31 cellular contexts compared by ENCODE assay signal in genomic region chr3:38491215-38491614, GRCh38. TPM values are rescaled to one million over a fixed set of nuclear protein-coding genes. Genes with fewer than 3 reads are reported as not detected.
DNase-seq lines count a peak whose midpoint lies in the region; TF ChIP-seq lines count a peak whose summit lies in the region.
"Had no signal": no experiment of that assay in that cellular context is flagged by ENCODE, and none has a peak within 500 bp of the region (broad histone marks: within the 10 kb centered on the region; RNA-seq: fewer than 3 reads in every experiment).

No MANE protein-coding gene starts in this region.

- TF ChIP-seq CTCF in brain (conservative IDR thresholded peaks at IDR 0.05), result no peak
- TF ChIP-seq CTCF in prostate gland (IDR thresholded peaks at IDR 0.05), result no peak
- TF ChIP-seq CTCF in spleen (IDR thresholded peaks at IDR 0.05 in 8 of 11, conservative IDR thresholded peaks at IDR 0.05 in 3 of 11), result no peak

- no peaks in the 10 kb centered on the region for H3K36me3 Mint-ChIP-seq in activated CD4-positive, alpha-beta T cell treated with anti-CD3 and anti-CD28 coated beads, Interleukin-2, amount 10 ng/mL, durations not matched to agents 24 days and 14 days (ENCODE audit: low read depth)
- peaks cover 15% of the 10 kb centered on the region for H3K36me3 Mint-ChIP-seq in brain
- H3K36me3 Mint-ChIP-seq: CD14-positive monocyte; CD4-positive, CD25-positive, alpha-beta regulatory T cell; CD8-positive, alpha-beta T cell had no signal

- H3K4me1 ChIP-seq in prostate gland (replicated peaks) (no peaks in the 10 kb centered on the region), spleen (peaks cover 0 to 9% (median 4%) of the 10 kb centered on the region in 6 donors)
- H3K4me1 ChIP-seq: A549, BE2C, Caco-2 had no signal

- H3K27ac ChIP-seq in prostate gland (no peak overlapping the region), spleen (no peak overlapping the region)
- H3K27ac ChIP-seq: 22Rv1; A549; BLaER1; BLaER1 treated with 17β-estradiol and CSF1 and Interleukin-3, amounts not matched to agents 10 nM and 100 nM; C4-2B had no signal

- no peaks in the 10 kb centered on the region for H3K9me3 ChIP-seq in prostate gland
- no peaks in the 10 kb centered on the region for H3K9me3 ChIP-seq in spleen
- H3K9me3 ChIP-seq: A549; BE2C; BLaER1; BLaER1 treated with 17β-estradiol and CSF1 and Interleukin-3, amounts not matched to agents 10 nM and 100 nM; Caco-2 had no signal

- no peak overlapping the region for H3K4me3 Mint-ChIP-seq in activated CD4-positive, alpha-beta T cell treated with anti-CD3 and anti-CD28 coated beads, Interleukin-2, amount 10 ng/mL, durations not matched to agents 24 days and 14 days
- no peak overlapping the region for H3K4me3 Mint-ChIP-seq in brain
- H3K4me3 Mint-ChIP-seq: B cell; CD14-positive monocyte; CD4-positive, alpha-beta memory T cell; CD4-positive, alpha-beta T cell; CD4-positive, CD25-positive, alpha-beta regulatory T cell; CD8-positive, alpha-beta memory T cell; CD8-positive, alpha-beta T cell had no signal

- intact Hi-C loops in activated CD4-positive, alpha-beta T cell treated with anti-CD3 and anti-CD28 coated beads, Interleukin-2, amount 10 ng/mL, durations not matched to agents 24 days and 14 days (cut with micrococcal nuclease), result no loop called here
- intact Hi-C loops in prostate gland (cut with DNase I) (loop anchor here (5.0 kb wide), 1 partner anchor 34 kb away; no protein-coding TSS in a partner anchor), spleen (cut with DNase I; ENCODE audit: low total_unique reads) (no loop called here)

- 94% methylated on average over 6 of the region's 6 CpGs for WGBS in prostate gland
- WGBS in spleen, 5 donors, result 92 to 98% (median 95%) methylated on average over 6 of the region's 6 CpGs

- H3K4me3 ChIP-seq in prostate gland, result no peak overlapping the region
- no peak overlapping the region for H3K4me3 ChIP-seq in spleen
- H3K4me3 ChIP-seq: A549; BLaER1; BLaER1 treated with 17β-estradiol and CSF1 and Interleukin-3, amounts not matched to agents 10 nM and 100 nM had no signal

- H3K4me1 Mint-ChIP-seq in activated CD4-positive, alpha-beta T cell treated with anti-CD3 and anti-CD28 coated beads, Interleukin-2, amount 10 ng/mL, durations not matched to agents 24 days and 14 days, result peaks cover 9% of the 10 kb centered on the region
- peaks cover 26% of the 10 kb centered on the region for H3K4me1 Mint-ChIP-seq in brain
- H3K4me1 Mint-ChIP-seq: CD14-positive monocyte had no signal

- H3K9me3 Mint-ChIP-seq in activated CD4-positive, alpha-beta T cell treated with anti-CD3 and anti-CD28 coated beads, Interleukin-2, amount 10 ng/mL, durations not matched to agents 24 days and 14 days, result no peaks in the 10 kb centered on the region
- H3K9me3 Mint-ChIP-seq in brain, result no peaks in the 10 kb centered on the region
- H3K9me3 Mint-ChIP-seq: CD14-positive monocyte; CD4-positive, alpha-beta memory T cell; CD4-positive, alpha-beta T cell; CD4-positive, CD25-positive, alpha-beta regulatory T cell; CD8-positive, alpha-beta memory T cell; CD8-positive, alpha-beta T cell had no signal

- H3K27ac Mint-ChIP-seq in activated CD4-positive, alpha-beta T cell treated with anti-CD3 and anti-CD28 coated beads, Interleukin-2, amount 10 ng/mL, durations not matched to agents 24 days and 14 days, result no peak overlapping the region
- peak overlapping the region in 4 of 5 experiments; percentile 14 to 67 (median 40) for H3K27ac Mint-ChIP-seq in brain
- H3K27ac Mint-ChIP-seq: B cell; CD4-positive, alpha-beta T cell; CD8-positive, alpha-beta memory T cell; CD8-positive, alpha-beta T cell had no signal

- H3K27me3 Mint-ChIP-seq in activated CD4-positive, alpha-beta T cell treated with anti-CD3 and anti-CD28 coated beads, Interleukin-2, amount 10 ng/mL, durations not matched to agents 24 days and 14 days, result no peaks in the 10 kb centered on the region
- H3K27me3 Mint-ChIP-seq in brain, result peaks cover under 1% of the 10 kb centered on the region
- H3K27me3 Mint-ChIP-seq: B cell; CD4-positive, alpha-beta memory T cell; CD4-positive, alpha-beta T cell; CD4-positive, CD25-positive, alpha-beta regulatory T cell; CD8-positive, alpha-beta memory T cell had no signal

- H3K27me3 ChIP-seq in prostate gland (replicated peaks; ENCODE audit: insufficient read depth) (no peaks in the 10 kb centered on the region), spleen (replicated peaks in 1 of 7) (no peaks in the 10 kb centered on the region)
- H3K27me3 ChIP-seq: BE2C; BLaER1; BLaER1 treated with 17β-estradiol and CSF1 and Interleukin-3, amounts not matched to agents 10 nM and 100 nM had no signal

- H3K36me3 ChIP-seq in prostate gland (no peaks in the 10 kb centered on the region), spleen (no peaks in the 10 kb centered on the region)
- H3K36me3 ChIP-seq: BE2C had no signal

- TF ChIP-seq POLR2A in prostate gland (IDR thresholded peaks at IDR 0.05), result no peak
- TF ChIP-seq POLR2A in spleen (IDR thresholded peaks at IDR 0.05), result no peak

- peak; percentile 51 for DNase-seq in activated CD4-positive, alpha-beta T cell treated with anti-CD3 and anti-CD28 coated beads, Interleukin-2, amount 10 ng/mL, durations not matched to agents 24 days and 14 days
- DNase-seq in activated CD4-positive, alpha-beta T cell treated with anti-CD3 and anti-CD28 coated beads, Interleukin-2, amount 50 U/mL, for 48 hours, result no peak
- DNase-seq in fibroblast of gingiva (ENCODE audit: low read depth), result peak; percentile 16
- no peak for DNase-seq in prostate gland (ENCODE audit: low spot score)
- no peak for DNase-seq in spleen
- DNase-seq: 8988T; ACHN; AML-193; BE2C; Caco-2; Calu3; CD4-positive, alpha-beta memory T cell; CD4-positive, alpha-beta T cell; CD4-positive, CD25-positive, alpha-beta regulatory T cell; CD8-positive, alpha-beta memory T cell; CD8-positive, alpha-beta T cell; COR-L47; DMS153; DMS53; DMS79; DMS79 treated with DMSO at 0.1 percent for 48 hours; DND-41; EL had no signal

RNA-seq across cellular contexts. Expression of gene EXOG, which starts 4.9 kb away (rescaled TPM):
- total RNA-seq in activated CD4-positive, alpha-beta T cell treated with anti-CD3 and anti-CD28 coated beads, Interleukin-2, amount 10 ng/mL, durations not matched to agents 24 days and 14 days, result 18.0 and 20.8 TPM in 2 replicates
- polyA plus RNA-seq in brain (ENCODE audit: insufficient read depth, low read depth, low replicate concordance), result 8.3 TPM
- 10 to 100 TPM in 1 of 2 donors, 1 to 10 TPM in 1; 6.4 to 12.4 TPM for total RNA-seq in prostate gland
- total RNA-seq in spleen, result 10 to 100 TPM; 16.9 to 20.9 (median 19.2) TPM
- polyA plus RNA-seq in spleen, result 1 to 10 TPM; 3.9 to 8.6 (median 8.2) TPM

RNA-seq across cellular contexts. Expression of gene ACVR2B, which starts 37.5 kb away (rescaled TPM):
- total RNA-seq in activated CD4-positive, alpha-beta T cell treated with anti-CD3 and anti-CD28 coated beads, Interleukin-2, amount 10 ng/mL, durations not matched to agents 24 days and 14 days, result 12.2 and 12.6 TPM in 2 replicates
- 1.8 TPM for polyA plus RNA-seq in brain (ENCODE audit: insufficient read depth, low read depth, low replicate concordance)
- total RNA-seq in prostate gland, result 10 to 100 TPM in 1 of 2 donors, 1 to 10 TPM in 1; 5.8 to 24.3 TPM
- 1 to 10 TPM; 4.0 to 8.4 (median 6.0) TPM for total RNA-seq in spleen
- polyA plus RNA-seq in spleen, result under 1 TPM; 0.28 to 0.67 (median 0.33) TPM

Comparison
In these comparisons a context has a peak if more than half of its experiments do, and no peak if none do; other contexts are left out.
1. DNase-seq: peak in activated CD4-positive, alpha-beta T cell treated with anti-CD3 and anti-CD28 coated beads, Interleukin-2, amount 10 ng/mL, durations not matched to agents 24 days and 14 days (single experiment) and fibroblast of gingiva (single experiment); none in activated CD4-positive, alpha-beta T cell treated with anti-CD3 and anti-CD28 coated beads, Interleukin-2, amount 50 U/mL, for 48 hours (0 of 2), prostate gland (single experiment) and spleen (single experiment).